ENCODE assay signal across 15 cellular contexts in genomic region chr15:97993310-97993738, GRCh38. TPM values are rescaled to one million over a fixed set of nuclear protein-coding genes. Genes with fewer than 3 reads are reported as not detected.
DNase-seq lines count a peak whose midpoint lies in the region; ATAC-seq and TF ChIP-seq lines count a peak whose summit lies in the region.
"Had no signal": no experiment of that assay in that cellular context is flagged by ENCODE, and none has a peak within 500 bp of the region (broad histone marks: within the 10 kb centered on the region; RNA-seq: fewer than 3 reads in every experiment).

No MANE protein-coding gene starts in this region.

- no peak overlapping the region for H3K4me3 ChIP-seq in heart right ventricle
- H3K4me3 ChIP-seq in WERI-Rb-1 (ENCODE audit: low read depth, low read length) = no peak overlapping the region
- H3K4me3 ChIP-seq: SK-N-MC, tibial nerve had no signal

- H3K9me3 Mint-ChIP-seq in mesothelial cell of epicardium = peaks cover 4% of the 10 kb centered on the region

- no peak overlapping the region for H3K4me3 Mint-ChIP-seq in mesothelial cell of epicardium
- H3K4me3 Mint-ChIP-seq: activated T-cell treated with anti-CD3 and anti-CD28 coated beads, Interleukin-2, amount 50 U/mL, for 72 hours had no signal

- 12 to 22% methylated on average over 3 of the region's 3 CpGs for WGBS in heart right ventricle, 2 donors

- H3K27me3 ChIP-seq in heart right ventricle = no peaks in the 10 kb centered on the region
- peaks cover 35% of the 10 kb centered on the region for H3K27me3 ChIP-seq in WERI-Rb-1 (ENCODE audit: insufficient read depth, low read depth, severe bottlenecking)
- H3K27me3 ChIP-seq: tibial nerve had no signal

- intact Hi-C loops in Right ventricle myocardium superior (cut with DNase I) (no loop called here), cardiac septum (cut with DNase I) (no loop called here), heart right ventricle (cut with DNase I) (no loop called here)

- peaks cover 0 to 29% (median 11%) of the 10 kb centered on the region in 9 donors for H3K4me1 ChIP-seq in heart right ventricle

- H3K9me3 ChIP-seq in heart right ventricle = no peaks in the 10 kb centered on the region
- H3K9me3 ChIP-seq in WERI-Rb-1 (ENCODE audit: severe bottlenecking) = no peaks in the 10 kb centered on the region
- H3K9me3 ChIP-seq: tibial nerve had no signal

- H3K27ac ChIP-seq in heart right ventricle (peak overlapping the region in 3 of 10 donors; percentile 2 to 46 (median 2)), WERI-Rb-1 (no peak overlapping the region)
- H3K27ac ChIP-seq: SK-N-MC, tibial nerve had no signal

- H3K36me3 ChIP-seq in heart right ventricle (no peaks in the 10 kb centered on the region), WERI-Rb-1 (no peaks in the 10 kb centered on the region)
- H3K36me3 ChIP-seq: tibial nerve had no signal

- DNase-seq in Right ventricle myocardium superior (no peak), cardiac septum (ENCODE audit: low spot score) (no peak), NOMO-1 treated with dmso at 0.1 percent for 144 hours (lab: John Stamatoyannopoulos, UW; ENCODE audit: unreplicated experiment) (peak; percentile 16), heart right ventricle (peak in 1 of 2 donors; percentile 31), WERI-Rb-1 (no peak), mesothelial cell of epicardium (ENCODE audit: low spot score in 2 of 2, unreplicated experiment in 2 of 2) (no peak)
- no peak for DNase-seq in stimulated activated naive CD8-positive, alpha-beta T cell treated with anti-CD3 and anti-CD28 coated beads, Interleukin-15, Interleukin-2, amounts not matched to agents 100 U/mL and 50 U/mL, for 24 hours
- DNase-seq: activated CD4-positive, alpha-beta T cell treated with anti-CD3 and anti-CD28 coated beads for 48 hours; activated T-cell treated with anti-CD3 and anti-CD28 coated beads, Interleukin-2, amount 50 U/mL, for 72 hours; NCI-H1417 treated with DMSO at 0.1 percent for 48 hours; NCI-H82 had no signal

- no peaks in the 10 kb centered on the region for H3K4me1 Mint-ChIP-seq in mesothelial cell of epicardium

- H3K27me3 Mint-ChIP-seq in mesothelial cell of epicardium (ENCODE audit: low read depth) = peaks cover 14% of the 10 kb centered on the region

- no peak overlapping the region for H3K27ac Mint-ChIP-seq in mesothelial cell of epicardium
- H3K27ac Mint-ChIP-seq: activated T-cell treated with anti-CD3 and anti-CD28 coated beads, Interleukin-2, amount 50 U/mL, for 72 hours had no signal

- ATAC-seq in Right ventricle myocardium superior (ENCODE audit: poor library complexity) (peak; percentile 31), heart right ventricle (peak in 7 of 8 donors; percentile 41 to 88 (median 67)), HG02759 (IDR thresholded peaks at IDR 0.05; ENCODE audit: unreplicated experiment) (no peak)
- no peak for ATAC-seq in stimulated activated naive CD8-positive, alpha-beta T cell treated with anti-CD3 and anti-CD28 coated beads, Interleukin-15, Interleukin-2, amounts not matched to agents 100 U/mL and 50 U/mL, for 24 hours
- ATAC-seq: activated T-cell treated with anti-CD3 and anti-CD28 coated beads, Interleukin-2, amount 50 U/mL, for 72 hours; left lobe of liver had no signal

- H3K36me3 Mint-ChIP-seq in mesothelial cell of epicardium = no peaks in the 10 kb centered on the region

- no peak for TF ChIP-seq CTCF in heart right ventricle (IDR thresholded peaks at IDR 0.05)
- TF ChIP-seq CTCF in WERI-Rb-1 (IDR thresholded peaks at IDR 0.05; ENCODE audit: low read depth, low read length) = no peak
- TF ChIP-seq CTCF in mesothelial cell of epicardium (IDR thresholded peaks at IDR 0.05; ENCODE audit: unreplicated experiment) = no peak

RNA-seq across cellular contexts. Expression of gene ARRDC4, which starts 32.8 kb away (rescaled TPM):
- 15.0 TPM for total RNA-seq in Right ventricle myocardium superior
- total RNA-seq in cardiac septum = 95.1 TPM
- total RNA-seq in heart right ventricle = 10 to 100 TPM in 9 of 10 donors, 1 to 10 TPM in 1; 9.4 to 26.4 (median 14.5) TPM
- 10 to 100 TPM in 1 of 2 donors, 1 to 10 TPM in 1; 8.2 to 16.4 TPM for polyA plus RNA-seq in heart right ventricle
- 16.2 to 17.4 TPM (median 16.4 TPM) in 3 replicates for total RNA-seq in mesothelial cell of epicardium

Comparison
In these comparisons a context has a peak if more than half of its experiments do, and no peak if none do; other contexts are left out.
1. ATAC-seq: peak in Right ventricle myocardium superior (single experiment) and heart right ventricle (7 of 8); none in stimulated activated naive CD8-positive, alpha-beta T cell treated with anti-CD3 and anti-CD28 coated beads, Interleukin-15, Interleukin-2, amounts not matched to agents 100 U/mL and 50 U/mL, for 24 hours (single experiment) and HG02759 (single experiment).